1 cellular context compared by ENCODE assay signal in genomic region chr7:159126496-159127345, GRCh38.
TF ChIP-seq lines count a peak whose summit lies in the region.

No MANE protein-coding gene starts in this region.

TF ChIP-seq in HCT116, 20 proteins besides CTCF, POLR2A, EP300 and RAD21 (continued from another document):
- TF ChIP-seq REST (IDR thresholded peaks at IDR 0.05; ENCODE audit: low read depth) (no peak), EGR1 (IDR thresholded peaks at IDR 0.05; ENCODE audit: low read depth) (no peak), ZNF274 (IDR thresholded peaks at IDR 0.05; ENCODE audit: low read depth, low read length) (no peak)
